1 cellular context compared by ENCODE assay signal in genomic region chr19:51760811-51761356, GRCh38.
TF ChIP-seq lines count a peak whose summit lies in the region.

FPR2 (plus strand) TSS chr19:51761180; CDS start chr19:51768659, 7,479 bp downstream.

TF ChIP-seq in GM23338, 12 proteins besides CTCF, POLR2A, EP300 and RAD21 (continued from another document):
- TF ChIP-seq ZNF462 (CRISPR knock-in tag; IDR thresholded peaks at IDR 0.05) = no peak
